Comparison of ENCODE assay signal across 29 cellular contexts in the genomic region with DNA sequence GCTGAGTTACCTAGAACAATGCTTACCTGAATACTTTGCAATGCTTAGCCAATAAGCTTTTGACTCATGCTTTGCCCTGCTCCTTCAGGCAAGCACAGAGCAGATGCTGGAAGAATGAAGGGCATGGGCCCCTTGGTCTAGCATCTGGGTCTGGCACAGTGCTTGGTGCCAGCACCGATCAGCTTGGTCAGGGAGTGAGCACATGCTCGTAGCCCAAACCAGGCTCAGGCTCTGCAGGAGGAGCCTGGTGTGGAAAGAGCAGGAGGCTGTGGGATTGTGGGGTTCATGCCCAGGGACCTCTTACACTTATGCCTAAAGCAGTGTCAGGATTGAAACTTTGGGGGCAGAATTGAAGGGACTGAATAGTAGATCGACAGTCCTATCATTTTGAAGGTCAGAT.
"Had no signal": no experiment of that assay in that cellular context is flagged by ENCODE, and none has a peak within 500 bp of the region (broad histone marks: within the 10 kb centered on the region; RNA-seq: fewer than 3 reads in every experiment).

No MANE protein-coding gene starts in this region.

- DNase-seq: activated B cell treated with CpG ODN at 0.5 μM for 24 hours; activated CD4-positive, alpha-beta memory T cell treated with anti-CD3 and anti-CD28 coated beads for 36 hours; activated CD4-positive, alpha-beta T cell treated with anti-CD3 and anti-CD28 coated beads for 36 hours; activated CD4-positive, alpha-beta T cell treated with anti-CD3 and anti-CD28 coated beads, Interleukin-2, amount 10 ng/mL, durations not matched to agents 24 days and 14 days; activated CD8-positive, alpha-beta memory T cell treated with anti-CD3 and anti-CD28 coated beads, Interleukin-2, amount 10 ng/mL, durations not matched to agents 7 days and 5 days; activated CD8-positive, alpha-beta memory T cell treated with anti-CD3 and anti-CD28 coated beads, Interleukin-2, amount 50 U/mL, for 4 hours; activated CD8-positive, alpha-beta T cell treated with anti-CD3 and anti-CD28 coated beads, Interleukin-2, amount 10 ng/mL, durations not matched to agents 7 days and 5 days; activated effector memory CD4-positive, alpha-beta T cell treated with anti-CD3 and anti-CD28 coated beads, Interleukin-2, amount 50 U/mL, for 16 hours; activated naive CD4-positive, alpha-beta T cell treated with anti-CD3 and anti-CD28 coated beads, Interleukin-2, amount 10 ng/mL, durations not matched to agents 7 days and 5 days; activated naive CD8-positive, alpha-beta T cell treated with anti-CD3 and anti-CD28 coated beads, Interleukin-2, amount 10 ng/mL, durations not matched to agents 7 days and 5 days; activated T-cell treated with anti-CD3 and anti-CD28 coated beads, Interleukin-2, amount 50 U/mL, for 1 hour; activated T-cell treated with anti-CD3 and anti-CD28 coated beads, Interleukin-2, amount 50 U/mL, for 48 hours; amniotic stem cell; anterior cingulate cortex; central memory CD4-positive, alpha-beta T cell; cerebellar nuclear complex; colonic mucosa; effector CD8-positive, alpha-beta T cell; foreskin fibroblast; T-helper 1 cell; T-helper 17 cell; T1000; WERI-Rb-1 had no signal

- H3K27ac Mint-ChIP-seq: activated B cell treated with CpG ODN at 0.5 μM for 24 hours; activated CD4-positive, alpha-beta memory T cell treated with anti-CD3 and anti-CD28 coated beads for 36 hours; activated CD4-positive, alpha-beta T cell treated with anti-CD3 and anti-CD28 coated beads for 36 hours; activated CD4-positive, alpha-beta T cell treated with anti-CD3 and anti-CD28 coated beads, Interleukin-2, amount 10 ng/mL, durations not matched to agents 24 days and 14 days; activated CD8-positive, alpha-beta memory T cell treated with anti-CD3 and anti-CD28 coated beads, Interleukin-2, amount 10 ng/mL, durations not matched to agents 7 days and 5 days; activated CD8-positive, alpha-beta T cell treated with anti-CD3 and anti-CD28 coated beads, Interleukin-2, amount 10 ng/mL, durations not matched to agents 7 days and 5 days; activated naive CD4-positive, alpha-beta T cell treated with anti-CD3 and anti-CD28 coated beads, Interleukin-2, amount 10 ng/mL, durations not matched to agents 7 days and 5 days; activated naive CD4-positive, alpha-beta T cell treated with anti-CD3 and anti-CD28 coated beads, Interleukin-2, amount 50 U/mL, for 72 hours; activated naive CD8-positive, alpha-beta T cell treated with anti-CD3 and anti-CD28 coated beads, Interleukin-2, amount 10 ng/mL, durations not matched to agents 7 days and 5 days; activated T-helper 1 cell treated with anti-CD3 and anti-CD28 coated beads, Interleukin-12 subunit alpha, Interleukin-12 subunit beta, Interleukin-2, Interleukin-4 antibody, amounts not matched to agents 30 ng/mL and 10 ng/mL and 1 ng/mL, durations not matched to agents 14 hours and 24 hours and 36 hours; activated T-helper 2 cell treated with anti-CD3 and anti-CD28 coated beads, Interferon-gamma antibody, Interleukin-2, Interleukin-4, amounts not matched to agents 10 μg/mL and 5 μg/mL and 100 μg/mL, durations not matched to agents 14 hours and 24 hours and 36 hours; T-helper 17 cell; T-helper 2 cell treated with Interferon-gamma antibody and Interleukin-4, amounts not matched to agents 5 μg/mL and 100 μg/mL, for 36 hours had no signal

- H3K36me3 ChIP-seq: colonic mucosa, WERI-Rb-1 had no signal

- H3K9me3 ChIP-seq: colonic mucosa had no signal

- H3K9me3 Mint-ChIP-seq: activated B cell treated with CpG ODN at 0.5 μM for 24 hours; activated CD4-positive, alpha-beta memory T cell treated with anti-CD3 and anti-CD28 coated beads for 36 hours; activated CD4-positive, alpha-beta T cell treated with anti-CD3 and anti-CD28 coated beads, Interleukin-2, amount 10 ng/mL, durations not matched to agents 24 days and 14 days; activated naive CD4-positive, alpha-beta T cell treated with anti-CD3 and anti-CD28 coated beads, Interleukin-2, amount 10 ng/mL, durations not matched to agents 7 days and 5 days; activated naive CD4-positive, alpha-beta T cell treated with anti-CD3 and anti-CD28 coated beads, Interleukin-2, amount 50 U/mL, for 72 hours; activated naive CD8-positive, alpha-beta T cell treated with anti-CD3 and anti-CD28 coated beads, Interleukin-2, amount 10 ng/mL, durations not matched to agents 7 days and 5 days; activated T-helper 1 cell treated with anti-CD3 and anti-CD28 coated beads, Interleukin-12 subunit alpha, Interleukin-12 subunit beta, Interleukin-2, Interleukin-4 antibody, amounts not matched to agents 30 ng/mL and 10 ng/mL and 1 ng/mL, durations not matched to agents 14 hours and 24 hours and 36 hours; activated T-helper 2 cell treated with anti-CD3 and anti-CD28 coated beads, Interferon-gamma antibody, Interleukin-2, Interleukin-4, amounts not matched to agents 10 μg/mL and 5 μg/mL and 100 μg/mL, durations not matched to agents 14 hours and 24 hours and 36 hours; T-helper 2 cell treated with Interferon-gamma antibody and Interleukin-4, amounts not matched to agents 5 μg/mL and 100 μg/mL, for 36 hours had no signal

- H3K4me3 Mint-ChIP-seq: activated B cell treated with CpG ODN at 0.5 μM for 24 hours; activated CD4-positive, alpha-beta memory T cell treated with anti-CD3 and anti-CD28 coated beads for 36 hours; activated CD4-positive, alpha-beta T cell treated with anti-CD3 and anti-CD28 coated beads for 36 hours; activated CD4-positive, alpha-beta T cell treated with anti-CD3 and anti-CD28 coated beads, Interleukin-2, amount 10 ng/mL, durations not matched to agents 24 days and 14 days; activated CD8-positive, alpha-beta memory T cell treated with anti-CD3 and anti-CD28 coated beads, Interleukin-2, amount 10 ng/mL, durations not matched to agents 7 days and 5 days; activated CD8-positive, alpha-beta T cell treated with anti-CD3 and anti-CD28 coated beads, Interleukin-2, amount 10 ng/mL, durations not matched to agents 7 days and 5 days; activated naive CD4-positive, alpha-beta T cell treated with anti-CD3 and anti-CD28 coated beads, Interleukin-2, amount 10 ng/mL, durations not matched to agents 7 days and 5 days; activated naive CD8-positive, alpha-beta T cell treated with anti-CD3 and anti-CD28 coated beads, Interleukin-2, amount 10 ng/mL, durations not matched to agents 7 days and 5 days; activated T-helper 1 cell treated with anti-CD3 and anti-CD28 coated beads, Interleukin-12 subunit alpha, Interleukin-12 subunit beta, Interleukin-2, Interleukin-4 antibody, amounts not matched to agents 30 ng/mL and 10 ng/mL and 1 ng/mL, durations not matched to agents 14 hours and 24 hours and 36 hours; T-helper 17 cell; T-helper 2 cell treated with Interferon-gamma antibody and Interleukin-4, amounts not matched to agents 5 μg/mL and 100 μg/mL, for 36 hours had no signal

- H3K27me3 ChIP-seq: colonic mucosa had no signal

- H3K36me3 Mint-ChIP-seq: activated CD4-positive, alpha-beta memory T cell treated with anti-CD3 and anti-CD28 coated beads for 36 hours; activated CD8-positive, alpha-beta memory T cell treated with anti-CD3 and anti-CD28 coated beads, Interleukin-2, amount 10 ng/mL, durations not matched to agents 7 days and 5 days; activated naive CD4-positive, alpha-beta T cell treated with anti-CD3 and anti-CD28 coated beads, Interleukin-2, amount 10 ng/mL, durations not matched to agents 7 days and 5 days; activated naive CD4-positive, alpha-beta T cell treated with anti-CD3 and anti-CD28 coated beads, Interleukin-2, amount 50 U/mL, for 72 hours; activated naive CD8-positive, alpha-beta T cell treated with anti-CD3 and anti-CD28 coated beads, Interleukin-2, amount 10 ng/mL, durations not matched to agents 7 days and 5 days had no signal

- H3K4me1 ChIP-seq: colonic mucosa had no signal

- H3K27ac ChIP-seq: colonic mucosa, epithelial cell of prostate, WERI-Rb-1 had no signal

- H3K27me3 Mint-ChIP-seq: activated B cell treated with CpG ODN at 0.5 μM for 24 hours; activated CD4-positive, alpha-beta memory T cell treated with anti-CD3 and anti-CD28 coated beads for 36 hours; activated CD4-positive, alpha-beta T cell treated with anti-CD3 and anti-CD28 coated beads for 36 hours; activated CD8-positive, alpha-beta memory T cell treated with anti-CD3 and anti-CD28 coated beads, Interleukin-2, amount 10 ng/mL, durations not matched to agents 7 days and 5 days; activated naive CD4-positive, alpha-beta T cell treated with anti-CD3 and anti-CD28 coated beads, Interleukin-2, amount 10 ng/mL, durations not matched to agents 7 days and 5 days had no signal

- H3K4me3 ChIP-seq: colonic mucosa had no signal

- H3K4me1 Mint-ChIP-seq: activated B cell treated with CpG ODN at 0.5 μM for 24 hours; activated CD4-positive, alpha-beta T cell treated with anti-CD3 and anti-CD28 coated beads for 36 hours; activated CD4-positive, alpha-beta T cell treated with anti-CD3 and anti-CD28 coated beads, Interleukin-2, amount 10 ng/mL, durations not matched to agents 24 days and 14 days; activated CD8-positive, alpha-beta memory T cell treated with anti-CD3 and anti-CD28 coated beads, Interleukin-2, amount 10 ng/mL, durations not matched to agents 7 days and 5 days; activated naive CD4-positive, alpha-beta T cell treated with anti-CD3 and anti-CD28 coated beads, Interleukin-2, amount 10 ng/mL, durations not matched to agents 7 days and 5 days; activated naive CD8-positive, alpha-beta T cell treated with anti-CD3 and anti-CD28 coated beads, Interleukin-2, amount 10 ng/mL, durations not matched to agents 7 days and 5 days; T-helper 17 cell had no signal

- ATAC-seq: activated CD4-positive, alpha-beta T cell treated with anti-CD3 and anti-CD28 coated beads for 36 hours; activated CD4-positive, CD25-positive, alpha-beta regulatory T cell treated with anti-CD3 and anti-CD28 coated beads, Interleukin-2, amount 50 U/mL, for 24 hours; activated CD8-positive, alpha-beta memory T cell treated with anti-CD3 and anti-CD28 coated beads, Interleukin-2, amount 10 ng/mL, durations not matched to agents 7 days and 5 days; activated CD8-positive, alpha-beta T cell treated with anti-CD3 and anti-CD28 coated beads, Interleukin-2, amount 10 ng/mL, durations not matched to agents 7 days and 5 days; activated naive CD4-positive, alpha-beta T cell treated with anti-CD3 and anti-CD28 coated beads, Interleukin-2, amount 50 U/mL, for 72 hours; T-helper 17 cell had no signal
